1 cellular context compared by ENCODE assay signal in the genomic region with DNA sequence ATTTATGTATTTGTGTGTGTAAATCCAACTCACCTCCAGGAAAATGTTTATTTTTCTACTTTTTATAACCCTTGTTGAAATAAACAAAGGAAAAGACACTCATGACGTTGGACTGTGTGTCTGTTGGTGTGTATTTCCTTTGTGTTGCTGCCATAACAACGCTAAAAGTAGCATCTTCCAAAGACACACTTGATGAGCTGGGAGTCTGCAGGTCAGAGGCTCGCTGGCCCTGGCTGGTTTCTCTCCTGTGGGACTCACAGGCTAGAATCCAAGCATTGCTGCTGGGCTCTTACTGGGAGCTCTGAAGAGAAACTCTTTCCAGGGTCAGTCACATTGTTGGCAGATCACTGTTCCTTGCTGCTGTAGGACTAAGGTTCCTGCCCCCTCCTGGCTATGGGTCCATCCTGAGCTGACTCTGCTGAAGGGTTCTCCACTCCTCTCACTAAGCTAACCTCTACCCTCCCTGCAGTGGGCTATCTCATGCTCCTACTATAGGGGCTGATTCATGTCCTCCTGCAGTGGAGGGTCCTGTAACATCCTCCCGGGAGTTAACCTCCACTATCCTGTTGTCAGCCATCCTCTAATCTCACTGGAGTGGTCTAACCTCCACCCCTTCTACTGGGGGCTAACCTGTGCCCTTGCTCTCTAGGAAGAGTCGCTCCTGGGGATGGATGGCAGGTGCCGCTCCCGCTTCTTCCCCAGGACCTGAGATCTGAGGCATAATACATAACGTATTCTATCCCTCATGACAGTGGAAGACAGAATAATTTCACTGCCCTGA.
TF ChIP-seq lines count a peak whose summit lies in the region.

No MANE protein-coding gene starts in this region.

TF ChIP-seq in GM23338, 12 proteins besides CTCF, POLR2A, EP300 and RAD21:
- TF ChIP-seq, protein P1, sequence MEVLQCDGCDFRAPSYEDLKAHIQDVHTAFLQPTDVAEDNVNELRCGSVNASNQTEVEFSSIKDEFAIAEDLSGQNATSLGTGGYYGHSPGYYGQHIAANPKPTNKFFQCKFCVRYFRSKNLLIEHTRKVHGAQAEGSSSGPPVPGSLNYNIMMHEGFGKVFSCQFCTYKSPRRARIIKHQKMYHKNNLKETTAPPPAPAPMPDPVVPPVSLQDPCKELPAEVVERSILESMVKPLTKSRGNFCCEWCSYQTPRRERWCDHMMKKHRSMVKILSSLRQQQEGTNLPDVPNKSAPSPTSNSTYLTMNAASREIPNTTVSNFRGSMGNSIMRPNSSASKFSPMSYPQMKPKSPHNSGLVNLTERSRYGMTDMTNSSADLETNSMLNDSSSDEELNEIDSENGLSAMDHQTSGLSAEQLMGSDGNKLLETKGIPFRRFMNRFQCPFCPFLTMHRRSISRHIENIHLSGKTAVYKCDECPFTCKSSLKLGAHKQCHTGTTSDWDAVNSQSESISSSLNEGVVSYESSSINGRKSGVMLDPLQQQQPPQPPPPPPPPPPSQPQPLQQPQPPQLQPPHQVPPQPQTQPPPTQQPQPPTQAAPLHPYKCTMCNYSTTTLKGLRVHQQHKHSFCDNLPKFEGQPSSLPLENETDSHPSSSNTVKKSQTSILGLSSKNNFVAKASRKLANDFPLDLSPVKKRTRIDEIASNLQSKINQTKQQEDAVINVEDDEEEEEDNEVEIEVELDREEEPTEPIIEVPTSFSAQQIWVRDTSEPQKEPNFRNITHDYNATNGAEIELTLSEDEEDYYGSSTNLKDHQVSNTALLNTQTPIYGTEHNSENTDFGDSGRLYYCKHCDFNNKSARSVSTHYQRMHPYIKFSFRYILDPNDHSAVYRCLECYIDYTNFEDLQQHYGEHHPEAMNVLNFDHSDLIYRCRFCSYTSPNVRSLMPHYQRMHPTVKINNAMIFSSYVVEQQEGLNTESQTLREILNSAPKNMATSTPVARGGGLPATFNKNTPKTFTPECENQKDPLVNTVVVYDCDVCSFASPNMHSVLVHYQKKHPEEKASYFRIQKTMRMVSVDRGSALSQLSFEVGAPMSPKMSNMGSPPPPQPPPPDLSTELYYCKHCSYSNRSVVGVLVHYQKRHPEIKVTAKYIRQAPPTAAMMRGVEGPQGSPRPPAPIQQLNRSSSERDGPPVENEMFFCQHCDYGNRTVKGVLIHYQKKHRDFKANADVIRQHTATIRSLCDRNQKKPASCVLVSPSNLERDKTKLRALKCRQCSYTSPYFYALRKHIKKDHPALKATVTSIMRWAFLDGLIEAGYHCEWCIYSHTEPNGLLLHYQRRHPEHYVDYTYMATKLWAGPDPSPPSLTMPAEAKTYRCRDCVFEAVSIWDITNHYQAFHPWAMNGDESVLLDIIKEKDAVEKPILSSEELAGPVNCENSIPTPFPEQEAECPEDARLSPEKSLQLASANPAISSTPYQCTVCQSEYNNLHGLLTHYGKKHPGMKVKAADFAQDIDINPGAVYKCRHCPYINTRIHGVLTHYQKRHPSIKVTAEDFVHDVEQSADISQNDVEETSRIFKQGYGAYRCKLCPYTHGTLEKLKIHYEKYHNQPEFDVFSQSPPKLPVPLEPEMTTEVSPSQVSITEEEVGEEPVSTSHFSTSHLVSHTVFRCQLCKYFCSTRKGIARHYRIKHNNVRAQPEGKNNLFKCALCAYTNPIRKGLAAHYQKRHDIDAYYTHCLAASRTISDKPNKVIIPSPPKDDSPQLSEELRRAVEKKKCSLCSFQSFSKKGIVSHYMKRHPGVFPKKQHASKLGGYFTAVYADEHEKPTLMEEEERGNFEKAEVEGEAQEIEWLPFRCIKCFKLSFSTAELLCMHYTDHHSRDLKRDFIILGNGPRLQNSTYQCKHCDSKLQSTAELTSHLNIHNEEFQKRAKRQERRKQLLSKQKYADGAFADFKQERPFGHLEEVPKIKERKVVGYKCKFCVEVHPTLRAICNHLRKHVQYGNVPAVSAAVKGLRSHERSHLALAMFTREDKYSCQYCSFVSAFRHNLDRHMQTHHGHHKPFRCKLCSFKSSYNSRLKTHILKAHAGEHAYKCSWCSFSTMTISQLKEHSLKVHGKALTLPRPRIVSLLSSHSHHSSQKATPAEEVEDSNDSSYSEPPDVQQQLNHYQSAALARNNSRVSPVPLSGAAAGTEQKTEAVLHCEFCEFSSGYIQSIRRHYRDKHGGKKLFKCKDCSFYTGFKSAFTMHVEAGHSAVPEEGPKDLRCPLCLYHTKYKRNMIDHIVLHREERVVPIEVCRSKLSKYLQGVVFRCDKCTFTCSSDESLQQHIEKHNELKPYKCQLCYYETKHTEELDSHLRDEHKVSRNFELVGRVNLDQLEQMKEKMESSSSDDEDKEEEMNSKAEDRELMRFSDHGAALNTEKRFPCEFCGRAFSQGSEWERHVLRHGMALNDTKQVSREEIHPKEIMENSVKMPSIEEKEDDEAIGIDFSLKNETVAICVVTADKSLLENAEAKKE (CRISPR knock-in tag; IDR thresholded peaks at IDR 0.05): no peak
- TF ChIP-seq ZNF114 (CRISPR knock-in tag; IDR thresholded peaks at IDR 0.05) (no peak), NANOG (IDR thresholded peaks at IDR 0.05; ENCODE audit: borderline replicate concordance) (no peak), EZH2 (IDR thresholded peaks at IDR 0.05; ENCODE audit: low read depth, unreplicated experiment) (no peak), EZH2phosphoT487 (IDR thresholded peaks at IDR 0.05; ENCODE audit: unreplicated experiment) (no peak), ZNF331 (CRISPR knock-in tag; IDR thresholded peaks at IDR 0.05; ENCODE audit: low read depth) (no peak), REST (IDR thresholded peaks at IDR 0.05; ENCODE audit: unreplicated experiment) (no peak), STAT1 (IDR thresholded peaks at IDR 0.05; ENCODE audit: unreplicated experiment) (no peak), POLR2AphosphoS5 (IDR thresholded peaks at IDR 0.05; ENCODE audit: low read depth) (no peak)
- TF ChIP-seq, protein P2, sequence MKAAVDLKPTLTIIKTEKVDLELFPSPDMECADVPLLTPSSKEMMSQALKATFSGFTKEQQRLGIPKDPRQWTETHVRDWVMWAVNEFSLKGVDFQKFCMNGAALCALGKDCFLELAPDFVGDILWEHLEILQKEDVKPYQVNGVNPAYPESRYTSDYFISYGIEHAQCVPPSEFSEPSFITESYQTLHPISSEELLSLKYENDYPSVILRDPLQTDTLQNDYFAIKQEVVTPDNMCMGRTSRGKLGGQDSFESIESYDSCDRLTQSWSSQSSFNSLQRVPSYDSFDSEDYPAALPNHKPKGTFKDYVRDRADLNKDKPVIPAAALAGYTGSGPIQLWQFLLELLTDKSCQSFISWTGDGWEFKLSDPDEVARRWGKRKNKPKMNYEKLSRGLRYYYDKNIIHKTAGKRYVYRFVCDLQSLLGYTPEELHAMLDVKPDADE (IDR thresholded peaks at IDR 0.05): no peak
